ENCODE assay signal across 8 cellular contexts in genomic region chr22:37905534-37906363, GRCh38. TPM values are rescaled to one million over a fixed set of nuclear protein-coding genes. Genes with fewer than 3 reads are reported as not detected.
DNase-seq lines count a peak whose midpoint lies in the region; ATAC-seq and TF ChIP-seq lines count a peak whose summit lies in the region.

Gene MICALL1, plus strand, starts transcription at chr22:37906297. Its CDS starts 126 bp downstream, at chr22:37906423.

- BruUV-seq in PC-9 (replicated peaks; lab: Mats Ljungman, UMichigan), result no TSS peak

- H3K27ac ChIP-seq in PC-9 (peak within 1 kb of the TSS; percentile 99), subcutaneous abdominal adipose tissue (ENCODE audit: low read depth, low read length) (peak within 1 kb of the TSS; percentile 90)

- H3K9me3 ChIP-seq in PC-9 (ENCODE audit: insufficient read depth, low read depth) (no peaks in the 10 kb centered on the region), subcutaneous abdominal adipose tissue (ENCODE audit: control insufficient read depth in 5 of 5, low read length in 5 of 5) (no peaks in the 10 kb centered on the region)

- ATAC-seq in GM18867 (IDR thresholded peaks at IDR 0.05; ENCODE audit: unreplicated experiment) (peak; percentile 76), HG03280 (IDR thresholded peaks at IDR 0.05; ENCODE audit: unreplicated experiment) (peak; percentile 84)
- peak; percentile 95 for ATAC-seq in activated T-helper 17 cell treated with anti-CD3 and anti-CD28 coated beads, Interleukin-2, amount 50 U/mL, for 72 hours (replicated peaks)

- POLR2A ChIA-PET in PC-9 (lab: Charles Lee; ENCODE audit: unreplicated experiment), result interaction anchor here (0.6 to 2.8 kb wide), 7 partner anchors 9 to 304 kb away, joined by 3 to 75 read pairs (median 8); no protein-coding TSS in a partner anchor

- H3K36me3 Mint-ChIP-seq in activated T-helper 17 cell treated with anti-CD3 and anti-CD28 coated beads, Interleukin-2, amount 50 U/mL, for 72 hours (ENCODE audit: low read depth), result no peaks in the 10 kb centered on the region
- H3K36me3 Mint-ChIP-seq in nephron progenitor cell (ENCODE audit: low read depth), result peaks cover 10% of the 10 kb centered on the region

- no peaks in the 10 kb centered on the region for H3K9me2 ChIP-seq in PC-9 (ENCODE audit: insufficient read depth)

- peak within 1 kb of the TSS; percentile 56 to 81 (median 79) for H3K9ac ChIP-seq in subcutaneous abdominal adipose tissue (ENCODE audit: low read length in 5 of 5)

- no peaks in the 10 kb centered on the region for H3K9me3 Mint-ChIP-seq in activated T-helper 17 cell treated with anti-CD3 and anti-CD28 coated beads, Interleukin-2, amount 50 U/mL, for 72 hours
- H3K9me3 Mint-ChIP-seq in nephron progenitor cell, result no peaks in the 10 kb centered on the region

- H3K4me2 ChIP-seq in PC-9, result peak within 1 kb of the TSS; percentile 96

- H3K79me2 ChIP-seq in PC-9 (ENCODE audit: low read depth), result peaks cover 42% of the 10 kb centered on the region

- H3K36me3 ChIP-seq in PC-9 (ENCODE audit: low read depth) (peaks cover 12% of the 10 kb centered on the region), subcutaneous abdominal adipose tissue (ENCODE audit: control insufficient read depth in 5 of 5, insufficient read depth in 5 of 5, low read length in 5 of 5) (no peaks in the 10 kb centered on the region)

- peak within 1 kb of the TSS; percentile 73; the same call in 1 of the 2 replicates for H2AFZ ChIP-seq in PC-9

- TF ChIP-seq CTCF in PC-9 (conservative IDR thresholded peaks at IDR 0.05) (0 out of 2 replicates have a peak, but pooled peaks have one; percentile 20), nephron progenitor cell (IDR thresholded peaks at IDR 0.05) (no peak)

- DNase-seq in AG08396 (ENCODE audit: low spot score), result peak; percentile 92
- peak; percentile 63 to 90 for DNase-seq in PC-9
- peak; percentile 46 for DNase-seq in fibroblast of peridontal ligament (ENCODE audit: extremely low read depth)
- peak; percentile 86 for DNase-seq in nephron progenitor cell

- H3K4me3 ChIP-seq in PC-9 (peak within 1 kb of the TSS; percentile 81), subcutaneous abdominal adipose tissue (ENCODE audit: low read depth in 1 of 5, low read length in 5 of 5) (peak within 1 kb of the TSS; percentile 60 to 74 (median 67))

- no peaks in the 10 kb centered on the region for H3K27me3 Mint-ChIP-seq in activated T-helper 17 cell treated with anti-CD3 and anti-CD28 coated beads, Interleukin-2, amount 50 U/mL, for 72 hours
- no peaks in the 10 kb centered on the region for H3K27me3 Mint-ChIP-seq in nephron progenitor cell (ENCODE audit: low read depth, poor library complexity)

- intact Hi-C loops in PC-9 (cut with micrococcal nuclease; ENCODE audit: unreplicated experiment), result loop anchor here (1.0 to 2.0 kb wide), 4 partner anchors 9 to 153 kb away; no protein-coding TSS in a partner anchor

- H3K27me3 ChIP-seq in PC-9 (ENCODE audit: insufficient read depth, low read depth) (no peaks in the 10 kb centered on the region), subcutaneous abdominal adipose tissue (ENCODE audit: control insufficient read depth in 5 of 5, insufficient read depth in 4 of 5, low read length in 5 of 5) (no peaks in the 10 kb centered on the region)

- peaks cover 41% of the 10 kb centered on the region for H3K4me1 ChIP-seq in PC-9 (replicated peaks; ENCODE audit: insufficient read depth)
- peaks cover 11 to 43% (median 28%) of the 10 kb centered on the region in 5 donors for H3K4me1 ChIP-seq in subcutaneous abdominal adipose tissue (ENCODE audit: control insufficient read depth in 5 of 5, insufficient read depth in 5 of 5, low read length in 5 of 5)

- peaks cover 43% of the 10 kb centered on the region for H3F3A ChIP-seq in PC-9 (ENCODE audit: insufficient read depth, low read depth)

- H3K27ac Mint-ChIP-seq in activated T-helper 17 cell treated with anti-CD3 and anti-CD28 coated beads, Interleukin-2, amount 50 U/mL, for 72 hours, result peak within 1 kb of the TSS; percentile 86
- peak within 1 kb of the TSS; percentile 13 for H3K27ac Mint-ChIP-seq in nephron progenitor cell

- CTCF ChIA-PET in PC-9 (lab: Charles Lee), result interaction anchor here (0.6 to 2.5 kb wide), 6 partner anchors 9 to 645 kb away, joined by 3 to 40 read pairs (median 4); no protein-coding TSS in a partner anchor

- H3K4me3 Mint-ChIP-seq in activated T-helper 17 cell treated with anti-CD3 and anti-CD28 coated beads, Interleukin-2, amount 50 U/mL, for 72 hours, result peak within 1 kb of the TSS; percentile 74
- peak within 1 kb of the TSS; percentile 85 for H3K4me3 Mint-ChIP-seq in nephron progenitor cell

- peaks cover 16% of the 10 kb centered on the region for H3K4me1 Mint-ChIP-seq in activated T-helper 17 cell treated with anti-CD3 and anti-CD28 coated beads, Interleukin-2, amount 50 U/mL, for 72 hours
- H3K4me1 Mint-ChIP-seq in nephron progenitor cell, result peaks cover 42% of the 10 kb centered on the region

- peaks cover 41% of the 10 kb centered on the region for H4K20me1 ChIP-seq in PC-9 (ENCODE audit: insufficient read depth)

RNA-seq across cellular contexts. Expression of gene MICALL1, which starts in this region (rescaled TPM):
- 113 and 126 TPM in 2 replicates for total RNA-seq in PC-9 (2021)
- 10 to 100 TPM; 10.3 to 15.9 TPM for total RNA-seq in activated T-helper 17 cell treated with anti-CD3 and anti-CD28 coated beads, Interleukin-2, amount 50 U/mL, for 72 hours

Comparison
In these comparisons a context has a peak if more than half of its experiments do, and no peak if none do; other contexts are left out.
1. Peak in every context shown above with its lines: DNase-seq, ATAC-seq, H3K4me3 ChIP-seq and H3K27ac ChIP-seq.